8 cellular contexts compared by ENCODE assay signal in the genomic region with DNA sequence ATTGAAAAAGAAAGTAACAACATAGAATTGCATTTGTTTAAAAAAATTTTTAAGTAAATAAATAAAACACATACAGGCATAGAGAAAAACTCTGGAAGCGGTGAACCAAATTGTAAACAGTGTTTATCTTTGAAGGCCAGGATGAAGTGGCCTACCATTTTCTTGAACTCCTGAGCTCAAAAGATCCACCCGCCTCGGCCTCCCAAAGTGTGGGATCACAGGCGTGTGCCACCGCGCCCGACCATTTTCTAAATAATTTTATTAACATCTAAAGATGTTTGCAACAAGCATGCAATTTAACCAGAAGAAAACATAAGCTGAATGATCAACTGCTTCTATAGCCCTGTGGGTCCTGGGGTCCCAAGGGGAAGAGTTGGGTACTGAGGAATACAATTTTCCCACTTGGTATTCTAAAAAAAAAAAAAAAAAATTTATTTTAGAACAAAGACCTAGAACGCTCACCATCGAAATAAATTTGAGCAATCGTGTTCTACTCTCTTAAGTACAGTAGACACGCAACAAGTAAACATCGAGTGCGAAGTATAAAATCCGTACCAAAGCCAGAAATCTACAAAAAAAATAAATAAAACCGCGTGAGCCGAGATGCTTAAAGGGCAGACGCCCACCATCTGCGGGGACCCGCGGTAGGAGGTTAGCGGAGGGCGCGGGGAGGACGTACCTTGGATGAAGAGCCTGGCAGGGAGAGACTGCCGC. TPM values are rescaled to one million over a fixed set of nuclear protein-coding genes. Genes with fewer than 3 reads are reported as not detected.
DNase-seq lines count a peak whose midpoint lies in the region; ATAC-seq and TF ChIP-seq lines count a peak whose summit lies in the region.

No MANE protein-coding gene starts in this region.

- CTCF ChIA-PET in MCF 10A (lab: Yijun Ruan, JAX) = interaction anchor here (0.6 to 2.4 kb wide), 16 partner anchors 11 to 338 kb away, joined by 3 to 11 read pairs (median 4); no protein-coding TSS in a partner anchor

- TF ChIP-seq POLR2A in tibial nerve (IDR thresholded peaks at IDR 0.05) = no peak

- no peaks in the 10 kb centered on the region for H3K27me3 Mint-ChIP-seq in MCF 10A (ENCODE audit: insufficient read depth, unreplicated experiment)

- TF ChIP-seq CTCF in MCF 10A (IDR thresholded peaks at IDR 0.05; ENCODE audit: unreplicated experiment) = no peak
- no peak for TF ChIP-seq CTCF in tibial nerve (IDR thresholded peaks at IDR 0.05)

- 1 to 2% methylated on average over 26 of the region's 26 CpGs for WGBS in tibial nerve, 2 donors

- H3K9me3 ChIP-seq in tibial nerve = no peaks in the 10 kb centered on the region

- H3K4me1 ChIP-seq in tibial nerve = peaks cover 0 to 37% (median 6%) of the 10 kb centered on the region in 4 donors

- intact Hi-C loops in MCF 10A (cut with micrococcal nuclease) = loop anchor here (2.0 to 5.0 kb wide), 5 partner anchors 55 to 340 kb away; a partner anchor contains a TSS

- DNase-seq in DMS79 treated with DMSO at 0.1 percent for 48 hours (lab: John Stamatoyannopoulos, UW) (peak; percentile 75), DMS79 (lab: John Stamatoyannopoulos, UW) (no peak), NCI-H345 (lab: John Stamatoyannopoulos, UW) (peak; percentile 30), MCF 10A (ENCODE audit: unreplicated experiment) (peak; percentile 47), lung microvascular endothelial cell (ENCODE audit: low read depth in 2 of 2) (peak; percentile 25 to 35), tibial nerve (ENCODE audit: low spot score in 2 of 2) (no peak), AG08396 (ENCODE audit: low spot score) (no peak)

- peak overlapping the region; percentile 88 for H3K4me3 Mint-ChIP-seq in MCF 10A (ENCODE audit: unreplicated experiment)

- H3K36me3 ChIP-seq in tibial nerve = no peaks in the 10 kb centered on the region

- POLR2A ChIA-PET in MCF 10A (lab: Yijun Ruan, JAX) = interaction anchor here (0.5 to 6.8 kb wide), 20 partner anchors 8 to 354 kb away, joined by 3 to 165 read pairs (median 4); a partner anchor contains a TSS

- H3K9me3 Mint-ChIP-seq in MCF 10A (ENCODE audit: unreplicated experiment) = peaks cover 6% of the 10 kb centered on the region

- peak overlapping the region; percentile 85 to 96 (median 90) for H3K27ac ChIP-seq in tibial nerve

- peak overlapping the region; percentile 78 to 89 (median 84) for H3K4me3 ChIP-seq in tibial nerve

- no peak for ATAC-seq in HG03196 (IDR thresholded peaks at IDR 0.05; ENCODE audit: unreplicated experiment)

- TF ChIP-seq EP300 in tibial nerve (IDR thresholded peaks at IDR 0.05) = no peak

- H3K4me1 Mint-ChIP-seq in MCF 10A (ENCODE audit: insufficient read depth, unreplicated experiment) = peaks cover 11% of the 10 kb centered on the region

- BruUV-seq in MCF 10A (replicated peaks; lab: Mats Ljungman, UMichigan) = TSS peak; percentile 47

- no peaks in the 10 kb centered on the region for H3K27me3 ChIP-seq in tibial nerve

- H3K27ac Mint-ChIP-seq in MCF 10A (ENCODE audit: low read depth, unreplicated experiment) = peak overlapping the region; percentile 99

- peaks cover 7% of the 10 kb centered on the region for H3K36me3 Mint-ChIP-seq in MCF 10A (ENCODE audit: insufficient read depth, unreplicated experiment)

RNA-seq across cellular contexts. Expression of a gene that starts 0.5 kb away (rescaled TPM):
- total RNA-seq in MCF 10A (2022) = 24.2 and 31.6 TPM in 2 replicates
- total RNA-seq in lung microvascular endothelial cell = 25.1 and 40.1 TPM in 2 replicates
- 10 to 100 TPM; 18.0 to 55.1 (median 29.2) TPM for total RNA-seq in tibial nerve

Comparison
In these comparisons a context has a peak if more than half of its experiments do, and no peak if none do; other contexts are left out.
1. DNase-seq: peak in DMS79 treated with DMSO at 0.1 percent for 48 hours (single experiment), NCI-H345 (single experiment), MCF 10A (single experiment) and lung microvascular endothelial cell (2 of 2); none in DMS79 (single experiment), tibial nerve (0 of 2) and AG08396 (single experiment).